In genomic region chr5:156687514-156687913, GRCh38 we compare ENCODE assay signal across 24 cellular contexts.
"Had no signal": no experiment of that assay in that cellular context is flagged by ENCODE, and none has a peak within 500 bp of the region (broad histone marks: within the 10 kb centered on the region; RNA-seq: fewer than 3 reads in every experiment).

No MANE protein-coding gene starts in this region.

- H3K27ac ChIP-seq: adrenal gland, neutrophil, ovary, transverse colon had no signal

- H3K4me1 ChIP-seq: adrenal gland, transverse colon had no signal

- ATAC-seq: esophagus mucosa; gastroesophageal sphincter; left lobe of liver; naive thymus-derived CD8-positive, alpha-beta T cell; sciatic nerve; stimulated activated effector memory CD8-positive, alpha-beta T cell treated with anti-CD3 and anti-CD28 coated beads, Interleukin-12 subunit alpha, Interleukin-12 subunit beta, amount 100 ng/mL, for 72 hours; stimulated activated naive CD8-positive, alpha-beta T cell treated with anti-CD3 and anti-CD28 coated beads, Interleukin-15, amount 100 ng/mL, for 72 hours; WTC11 had no signal

- H3K36me3 ChIP-seq: adrenal gland, gastroesophageal sphincter, neutrophil, ovary, transverse colon had no signal

- H3K4me3 ChIP-seq: adrenal gland, gastroesophageal sphincter, ovary, transverse colon had no signal

- H3K27me3 ChIP-seq: adrenal gland, gastroesophageal sphincter, neutrophil, ovary, transverse colon had no signal

- H3K9me3 ChIP-seq: adrenal gland, gastroesophageal sphincter, neutrophil, ovary, transverse colon had no signal

- DNase-seq: activated CD4-positive, alpha-beta T cell treated with anti-CD3 and anti-CD28 coated beads, Interleukin-2, amount 50 U/mL, for 4 hours; activated CD8-positive, alpha-beta memory T cell treated with anti-CD3 and anti-CD28 coated beads for 24 hours; activated CD8-positive, alpha-beta memory T cell treated with anti-CD3 and anti-CD28 coated beads, Interleukin-2, amount 50 U/mL, for 4 hours; activated naive CD4-positive, alpha-beta T cell; activated T-cell treated with anti-CD3 and anti-CD28 coated beads, Interleukin-2, amount 50 U/mL, for 24 hours; dermis blood vessel endothelial cell; effector memory CD4-positive, alpha-beta T cell; head of caudate nucleus; islet precursor cell; naive thymus-derived CD8-positive, alpha-beta T cell; ovary; small intestine; stimulated activated CD4-positive, alpha-beta T cell treated with anti-CD3 and anti-CD28 coated beads, Interleukin-2, amount 100 ng/mL, for 24 hours; stimulated activated naive CD8-positive, alpha-beta T cell treated with anti-CD3 and anti-CD28 coated beads, Interleukin-15, amount 100 ng/mL, for 72 hours; T1000; transverse colon had no signal
